ENCODE assay signal across 20 cellular contexts in genomic region chr9:124512806-124513204, GRCh38. TPM values are rescaled to one million over a fixed set of nuclear protein-coding genes. Genes with fewer than 3 reads are reported as not detected.
"Had no signal": no experiment of that assay in that cellular context is flagged by ENCODE, and none has a peak within 500 bp of the region (broad histone marks: within the 10 kb centered on the region; RNA-seq: fewer than 3 reads in every experiment).

No MANE protein-coding gene starts in this region.

- H3K36me3 ChIP-seq: brain microvascular endothelial cell, sigmoid colon, thyroid gland, uterus had no signal

- H3K9me3 ChIP-seq: psoas muscle, sigmoid colon, thyroid gland, uterus had no signal

- H3K4me1 ChIP-seq: psoas muscle, sigmoid colon, thyroid gland, uterus had no signal

- H3K27ac ChIP-seq: brain microvascular endothelial cell, coronary artery, psoas muscle, sigmoid colon, thyroid gland, uterus had no signal

- DNase-seq: activated CD4-positive, alpha-beta T cell treated with anti-CD3 and anti-CD28 coated beads, Interleukin-2, amount 10 ng/mL, durations not matched to agents 7 days and 5 days; activated CD8-positive, alpha-beta memory T cell treated with anti-CD3 and anti-CD28 coated beads, Interleukin-2, amount 50 U/mL, for 48 hours; activated gamma-delta T cell; activated T-cell treated with anti-CD3 and anti-CD28 coated beads, Interleukin-2, amount 50 U/mL, for 72 hours; brain microvascular endothelial cell; effector CD4-positive, alpha-beta T cell; foreskin melanocyte; kidney glomerular epithelial cell; mesenchymal stem cell; occipital lobe; psoas muscle; sigmoid colon; stimulated activated CD4-positive, alpha-beta T cell treated with anti-CD3 and anti-CD28 coated beads, Interleukin-2, amount 100 ng/mL, for 24 hours; T-helper 17 cell; thyroid gland; uterus had no signal

- H3K4me3 ChIP-seq: coronary artery, psoas muscle, sigmoid colon, thyroid gland, uterus had no signal

- ATAC-seq: activated T-cell treated with anti-CD3 and anti-CD28 coated beads, Interleukin-2, amount 50 U/mL, for 72 hours; T-helper 17 cell had no signal

- H3K27me3 ChIP-seq: thyroid gland, uterus had no signal

RNA-seq across cellular contexts. Expression of gene NR5A1, which starts 5.6 kb away (rescaled TPM):
- total RNA-seq: activated CD4-positive, alpha-beta T cell treated with anti-CD3 and anti-CD28 coated beads, Interleukin-2, amount 10 ng/mL, durations not matched to agents 7 days and 5 days; fibroblast of lung; liver; natural killer cell treated with Interleukin-12 subunit alpha and Interleukin-12 subunit beta and Interleukin-15 and Interleukin-18, amount 100 ng/mL, for 72 hours; sigmoid colon; T-helper 17 cell had no signal
- polyA plus RNA-seq: fibroblast of lung, liver had no signal
